1 cellular context compared by ENCODE assay signal in genomic region chr19:10086032-10086903, GRCh38.
TF ChIP-seq lines count a peak whose summit lies in the region.

Gene SHFL, plus strand, starts transcription at chr19:10086317. Its CDS starts 111 bp downstream, at chr19:10086428.

TF ChIP-seq in HepG2, 621 proteins besides CTCF, POLR2A, EP300 and RAD21 (continued from another document and continues in another):
- TF ChIP-seq CC2D1A (CRISPR knock-in tag; IDR thresholded peaks at IDR 0.05), result no peak
- no peak for TF ChIP-seq KLF13 (CRISPR knock-in tag; IDR thresholded peaks at IDR 0.05)
- TF ChIP-seq SRSF4 (IDR thresholded peaks at IDR 0.05; ENCODE audit: low read depth, low read length, poor library complexity, severe bottlenecking), result no peak
- no peak for TF ChIP-seq ZMYM3 (CRISPR knock-in tag; IDR thresholded peaks at IDR 0.05)
- no peak for TF ChIP-seq MIXL1 (CRISPR knock-in tag; IDR thresholded peaks at IDR 0.05)
- TF ChIP-seq NKX3-1 (CRISPR knock-in tag; IDR thresholded peaks at IDR 0.05), result no peak
- TF ChIP-seq, protein P1, sequence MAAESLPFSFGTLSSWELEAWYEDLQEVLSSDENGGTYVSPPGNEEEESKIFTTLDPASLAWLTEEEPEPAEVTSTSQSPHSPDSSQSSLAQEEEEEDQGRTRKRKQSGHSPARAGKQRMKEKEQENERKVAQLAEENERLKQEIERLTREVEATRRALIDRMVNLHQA (CRISPR knock-in tag; IDR thresholded peaks at IDR 0.05), result no peak
- peak; percentile 62; the same call in 1 of the 2 replicates for TF ChIP-seq SALL2 (CRISPR knock-in tag; IDR thresholded peaks at IDR 0.05)
- peak; percentile 87 for TF ChIP-seq ZNF777 (CRISPR knock-in tag; IDR thresholded peaks at IDR 0.05)
- no peak for TF ChIP-seq E2F5 (CRISPR knock-in tag; conservative IDR thresholded peaks at IDR 0.05)
- TF ChIP-seq ATF2 (CRISPR knock-in tag; IDR thresholded peaks at IDR 0.05), result no peak
- TF ChIP-seq KDM5A (IDR thresholded peaks at IDR 0.05; ENCODE audit: borderline replicate concordance, low read length), result peak; percentile 46; the same call in 1 of the 2 replicates
- TF ChIP-seq POGK (CRISPR knock-in tag; conservative IDR thresholded peaks at IDR 0.05), result peak; percentile 49; the same call in 1 of the 2 replicates
- TF ChIP-seq PHF5A (CRISPR knock-in tag; IDR thresholded peaks at IDR 0.05; ENCODE audit: low read depth, unreplicated experiment), result no peak
- peak; percentile 37; the same call in 1 of the 2 replicates for TF ChIP-seq CBFB (CRISPR knock-in tag; IDR thresholded peaks at IDR 0.05)
- TF ChIP-seq TP53 (CRISPR knock-in tag; conservative IDR thresholded peaks at IDR 0.05), result no peak
- no peak for TF ChIP-seq LBX2 (CRISPR knock-in tag; IDR thresholded peaks at IDR 0.05; ENCODE audit: borderline replicate concordance)
- TF ChIP-seq BHLHE40 (IDR thresholded peaks at IDR 0.05; ENCODE audit: low read length), result no peak
- no peak for TF ChIP-seq SIX1 (CRISPR knock-in tag; IDR thresholded peaks at IDR 0.05; ENCODE audit: borderline replicate concordance)
- no peak for TF ChIP-seq JARID2 (CRISPR knock-in tag; IDR thresholded peaks at IDR 0.05; ENCODE audit: insufficient replicate concordance)
- TF ChIP-seq TBX3 (IDR thresholded peaks at IDR 0.05; ENCODE audit: borderline replicate concordance), result no peak
- TF ChIP-seq PRPF4 (IDR thresholded peaks at IDR 0.05; ENCODE audit: low read depth, low read length, poor library complexity, severe bottlenecking), result peak; percentile 79
- peak; percentile 80 for TF ChIP-seq ASH2L (IDR thresholded peaks at IDR 0.05; ENCODE audit: insufficient read length, low read depth, low read length)
- TF ChIP-seq ZNF44 (CRISPR knock-in tag; IDR thresholded peaks at IDR 0.05), result no peak
- no peak for TF ChIP-seq ZNF549 (CRISPR knock-in tag; IDR thresholded peaks at IDR 0.05)
- TF ChIP-seq GMEB1 (CRISPR knock-in tag; IDR thresholded peaks at IDR 0.05; ENCODE audit: borderline replicate concordance), result peak; percentile 53; the same call in 1 of the 2 replicates
- TF ChIP-seq MIER2 (CRISPR knock-in tag; IDR thresholded peaks at IDR 0.05), result no peak
- TF ChIP-seq, protein P2, sequence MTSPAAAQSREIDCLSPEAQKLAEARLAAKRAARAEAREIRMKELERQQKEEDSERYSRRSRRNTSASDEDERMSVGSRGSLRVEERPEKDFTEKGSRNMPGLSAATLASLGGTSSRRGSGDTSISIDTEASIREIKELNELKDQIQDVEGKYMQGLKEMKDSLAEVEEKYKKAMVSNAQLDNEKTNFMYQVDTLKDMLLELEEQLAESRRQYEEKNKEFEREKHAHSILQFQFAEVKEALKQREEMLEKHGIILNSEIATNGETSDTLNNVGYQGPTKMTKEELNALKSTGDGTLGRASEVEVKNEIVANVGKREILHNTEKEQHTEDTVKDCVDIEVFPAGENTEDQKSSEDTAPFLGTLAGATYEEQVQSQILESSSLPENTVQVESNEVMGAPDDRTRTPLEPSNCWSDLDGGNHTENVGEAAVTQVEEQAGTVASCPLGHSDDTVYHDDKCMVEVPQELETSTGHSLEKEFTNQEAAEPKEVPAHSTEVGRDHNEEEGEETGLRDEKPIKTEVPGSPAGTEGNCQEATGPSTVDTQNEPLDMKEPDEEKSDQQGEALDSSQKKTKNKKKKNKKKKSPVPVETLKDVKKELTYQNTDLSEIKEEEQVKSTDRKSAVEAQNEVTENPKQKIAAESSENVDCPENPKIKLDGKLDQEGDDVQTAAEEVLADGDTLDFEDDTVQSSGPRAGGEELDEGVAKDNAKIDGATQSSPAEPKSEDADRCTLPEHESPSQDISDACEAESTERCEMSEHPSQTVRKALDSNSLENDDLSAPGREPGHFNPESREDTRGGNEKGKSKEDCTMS (CRISPR knock-in tag; conservative IDR thresholded peaks at IDR 0.05), result no peak
- 0 out of 2 replicates have a peak, but pooled peaks have one; percentile 14 for TF ChIP-seq TGIF2 (CRISPR knock-in tag; IDR thresholded peaks at IDR 0.05)
- no peak for TF ChIP-seq ZNF207 (IDR thresholded peaks at IDR 0.05; ENCODE audit: borderline replicate concordance)
- no peak; the same call in 1 of the 2 replicates for TF ChIP-seq ZNF367 (CRISPR knock-in tag; IDR thresholded peaks at IDR 0.05; ENCODE audit: borderline replicate concordance)
- no peak for TF ChIP-seq ZNF430 (CRISPR knock-in tag; IDR thresholded peaks at IDR 0.05)
- no peak for TF ChIP-seq ZNF616 (CRISPR knock-in tag; IDR thresholded peaks at IDR 0.05; ENCODE audit: low read depth)
- no peak for TF ChIP-seq FOXA3 (CRISPR knock-in tag; IDR thresholded peaks at IDR 0.05)
- no peak for TF ChIP-seq HOXA9 (CRISPR knock-in tag; IDR thresholded peaks at IDR 0.05; ENCODE audit: borderline replicate concordance)
- TF ChIP-seq ZNF709 (CRISPR knock-in tag; IDR thresholded peaks at IDR 0.05), result peak; percentile 68
- TF ChIP-seq ZNF841 (CRISPR knock-in tag; IDR thresholded peaks at IDR 0.05; ENCODE audit: borderline replicate concordance), result no peak
- TF ChIP-seq IRF2 (CRISPR knock-in tag; IDR thresholded peaks at IDR 0.05), result peak; percentile 100
- TF ChIP-seq HES4 (CRISPR knock-in tag; IDR thresholded peaks at IDR 0.05; ENCODE audit: borderline replicate concordance), result no peak
- no peak for TF ChIP-seq RFX5 (IDR thresholded peaks at IDR 0.05; ENCODE audit: low read depth, low read length)
- TF ChIP-seq, protein P3, sequence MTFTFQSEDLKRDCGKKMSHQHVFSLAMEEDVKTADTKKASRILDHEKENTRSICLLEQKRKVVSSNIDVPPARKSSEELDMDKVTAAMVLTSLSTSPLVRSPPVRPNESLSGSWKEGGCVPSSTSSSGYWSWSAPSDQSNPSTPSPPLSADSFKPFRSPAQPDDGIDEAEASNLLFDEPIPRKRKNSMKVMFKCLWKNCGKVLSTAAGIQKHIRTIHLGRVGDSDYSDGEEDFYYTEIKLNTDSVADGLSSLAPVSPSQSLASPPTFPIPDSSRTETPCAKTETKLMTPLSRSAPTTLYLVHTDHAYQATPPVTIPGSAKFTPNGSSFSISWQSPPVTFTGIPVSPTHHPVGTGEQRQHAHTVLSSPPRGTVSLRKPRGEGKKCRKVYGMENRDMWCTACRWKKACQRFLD (CRISPR knock-in tag; IDR thresholded peaks at IDR 0.05; ENCODE audit: borderline replicate concordance), result no peak; the same call in 1 of the 2 replicates
- no peak for TF ChIP-seq HIC2 (CRISPR knock-in tag; IDR thresholded peaks at IDR 0.05; ENCODE audit: low read depth)
- no peak for TF ChIP-seq SP1 (IDR thresholded peaks at IDR 0.05)
- peak; percentile 37; the same call in 1 of the 2 replicates for TF ChIP-seq SP1 (CRISPR knock-in tag; IDR thresholded peaks at IDR 0.05)
- TF ChIP-seq, protein P4, sequence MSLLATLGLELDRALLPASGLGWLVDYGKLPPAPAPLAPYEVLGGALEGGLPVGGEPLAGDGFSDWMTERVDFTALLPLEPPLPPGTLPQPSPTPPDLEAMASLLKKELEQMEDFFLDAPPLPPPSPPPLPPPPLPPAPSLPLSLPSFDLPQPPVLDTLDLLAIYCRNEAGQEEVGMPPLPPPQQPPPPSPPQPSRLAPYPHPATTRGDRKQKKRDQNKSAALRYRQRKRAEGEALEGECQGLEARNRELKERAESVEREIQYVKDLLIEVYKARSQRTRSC (CRISPR knock-in tag; IDR thresholded peaks at IDR 0.05; ENCODE audit: low read depth), result no peak
- peak; percentile 64; the same call in 1 of the 2 replicates for TF ChIP-seq ZNF790 (CRISPR knock-in tag; IDR thresholded peaks at IDR 0.05; ENCODE audit: borderline replicate concordance)
- TF ChIP-seq MTF1 (CRISPR knock-in tag; IDR thresholded peaks at IDR 0.05), result no peak
- TF ChIP-seq, protein P5, sequence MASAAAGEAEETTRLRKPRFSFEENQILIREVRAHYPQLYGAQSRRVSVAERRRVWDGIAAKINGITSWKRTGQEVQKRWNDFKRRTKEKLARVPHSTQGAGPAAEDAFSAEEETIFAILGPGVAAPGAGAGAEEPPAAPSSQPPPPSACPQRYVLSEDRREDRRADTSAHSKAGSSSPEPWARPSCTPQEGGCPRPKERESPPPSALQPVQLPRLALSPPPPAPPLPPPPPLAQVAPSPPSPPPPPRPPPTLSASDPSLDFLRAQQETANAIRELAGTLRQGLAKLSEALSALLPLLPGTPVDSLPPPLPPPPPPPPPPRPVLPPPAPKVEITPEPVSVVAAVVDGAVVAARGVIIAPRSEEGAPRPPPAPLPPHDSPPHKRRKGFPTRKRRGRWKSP (CRISPR knock-in tag; IDR thresholded peaks at IDR 0.05), result no peak
- peak; percentile 79; the same call in 1 of the 2 replicates for TF ChIP-seq MTA1 (CRISPR knock-in tag; IDR thresholded peaks at IDR 0.05; ENCODE audit: borderline replicate concordance)
- TF ChIP-seq, protein P6, sequence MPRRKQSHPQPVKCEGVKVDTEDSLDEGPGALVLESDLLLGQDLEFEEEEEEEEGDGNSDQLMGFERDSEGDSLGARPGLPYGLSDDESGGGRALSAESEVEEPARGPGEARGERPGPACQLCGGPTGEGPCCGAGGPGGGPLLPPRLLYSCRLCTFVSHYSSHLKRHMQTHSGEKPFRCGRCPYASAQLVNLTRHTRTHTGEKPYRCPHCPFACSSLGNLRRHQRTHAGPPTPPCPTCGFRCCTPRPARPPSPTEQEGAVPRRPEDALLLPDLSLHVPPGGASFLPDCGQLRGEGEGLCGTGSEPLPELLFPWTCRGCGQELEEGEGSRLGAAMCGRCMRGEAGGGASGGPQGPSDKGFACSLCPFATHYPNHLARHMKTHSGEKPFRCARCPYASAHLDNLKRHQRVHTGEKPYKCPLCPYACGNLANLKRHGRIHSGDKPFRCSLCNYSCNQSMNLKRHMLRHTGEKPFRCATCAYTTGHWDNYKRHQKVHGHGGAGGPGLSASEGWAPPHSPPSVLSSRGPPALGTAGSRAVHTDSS (CRISPR knock-in tag; conservative IDR thresholded peaks at IDR 0.05), result no peak
- TF ChIP-seq ZBTB37 (CRISPR knock-in tag; IDR thresholded peaks at IDR 0.05), result peak; percentile 78
